ENCODE assay signal across 8 cellular contexts in genomic region chr15:40762919-40763800, GRCh38. TPM values are rescaled to one million over a fixed set of nuclear protein-coding genes. Genes with fewer than 3 reads are reported as not detected.
DNase-seq lines count a peak whose midpoint lies in the region; ATAC-seq and TF ChIP-seq lines count a peak whose summit lies in the region.

No MANE protein-coding gene starts in this region.

- H3K27ac Mint-ChIP-seq in CD14-positive monocyte = peak overlapping the region; percentile 31 to 88 (median 80)
- no peak overlapping the region for H3K27ac Mint-ChIP-seq in H9
- peak overlapping the region; percentile 68 for H3K27ac Mint-ChIP-seq in nephron progenitor cell

- H3K9ac ChIP-seq in H9 (ENCODE audit: extremely low read depth, insufficient read length, low read length) = no peak overlapping the region
- peak overlapping the region; percentile 56 for H3K9ac ChIP-seq in fibroblast of lung (ENCODE audit: insufficient read depth, low read length)

- H3K9me3 Mint-ChIP-seq in CD14-positive monocyte (no peaks in the 10 kb centered on the region), H9 (no peaks in the 10 kb centered on the region), nephron progenitor cell (no peaks in the 10 kb centered on the region)

- no peak for TF ChIP-seq CTCF in CD14-positive monocyte (IDR thresholded peaks at IDR 0.05)
- no peak for TF ChIP-seq CTCF in H9 (conservative IDR thresholded peaks at IDR 0.05)
- no peak for TF ChIP-seq CTCF in fibroblast of lung (conservative IDR thresholded peaks at IDR 0.05 in 1 of 2, IDR thresholded peaks at IDR 0.05 in 1 of 2; ENCODE audit: low read depth in 1 of 2, low read length in 2 of 2)
- no peak for TF ChIP-seq CTCF in nephron progenitor cell (IDR thresholded peaks at IDR 0.05)

- H3K56ac ChIP-seq in H9 (ENCODE audit: insufficient read length, low read depth, low read length) = no peak overlapping the region

- no peak overlapping the region for H2BK120ac ChIP-seq in H9 (ENCODE audit: low read depth, low read length, poor library complexity, severe bottlenecking)

- H3K4me2 ChIP-seq in H9 (ENCODE audit: insufficient read depth, insufficient read length, low read length) = peak overlapping the region; percentile 50
- peak overlapping the region; percentile 91 for H3K4me2 ChIP-seq in fibroblast of lung (ENCODE audit: extremely low read depth, insufficient read depth, low read length)

- no peak overlapping the region for H2BK12ac ChIP-seq in H9 (ENCODE audit: insufficient read length, low read depth, low read length)

- H3K14ac ChIP-seq in H9 (ENCODE audit: insufficient read depth, low read length) = peak overlapping the region; percentile 61; the same call in 1 of the 2 replicates

- H3K4me3 ChIP-seq in fibroblast of lung (replicated peaks in 1 of 4; ENCODE audit: control extremely low read depth in 1 of 4, insufficient read depth in 1 of 4, low read depth in 3 of 4, low read length in 4 of 4) = peak overlapping the region; percentile 47 to 59 (median 53)

- H3K23ac ChIP-seq in H9 (ENCODE audit: insufficient read length, low read depth, low read length) = no peak overlapping the region

- H3K27me3 ChIP-seq in H9 (ENCODE audit: insufficient read depth, low read length) (no peaks in the 10 kb centered on the region), fibroblast of lung (ENCODE audit: control insufficient read depth, insufficient read depth, low read length) (no peaks in the 10 kb centered on the region)

- H3K9me3 ChIP-seq in H9 (ENCODE audit: control insufficient read depth, low read depth, low read length) (no peaks in the 10 kb centered on the region), fibroblast of lung (ENCODE audit: control insufficient read depth, insufficient read depth, low read depth, low read length) (no peaks in the 10 kb centered on the region)

- H3K4me3 Mint-ChIP-seq in CD14-positive monocyte (peak overlapping the region; percentile 85 to 91), H9 (peak overlapping the region; percentile 76 to 85), nephron progenitor cell (peak overlapping the region; percentile 85)

- intact Hi-C loops in CD14-positive monocyte (cut with micrococcal nuclease) = loop anchor here in 1 of 2 donors (10.0 kb wide), 1 partner anchor 68 kb away; the partner anchor contains the start of gene RAD51

- no peak overlapping the region for H2BK15ac ChIP-seq in H9 (ENCODE audit: low read depth, low read length)

- WGBS in H9 (ENCODE audit: extremely low coverage, insufficient read length, low lambda C conversion rate) = no CpG with 5 or more reads among the region's 55 CpGs

- DNase-seq in CD14-positive monocyte (ENCODE audit: low spot score) = no peak
- peak; percentile 64 for DNase-seq in H9
- DNase-seq in NCI-H345 treated with DMSO at 0.1 percent for 48 hours (lab: John Stamatoyannopoulos, UW; ENCODE audit: unreplicated experiment) = peak; percentile 27
- peak; percentile 15 for DNase-seq in activated T-helper 1 cell treated with Interleukin-2 at 50 U/mL for 16 hours (ENCODE audit: low read depth)
- DNase-seq in fibroblast of lung (ENCODE audit: low read depth in 2 of 2) = peak; percentile 47 to 57
- no peak for DNase-seq in nephron progenitor cell

- H3K4me1 ChIP-seq in H9 (ENCODE audit: insufficient read depth, low read length) = peaks cover 4% of the 10 kb centered on the region; the same call in 1 of the 2 replicates
- H3K4me1 ChIP-seq in fibroblast of lung (ENCODE audit: control insufficient read depth, extremely low read depth, insufficient read depth, low read length) = peaks cover 16% of the 10 kb centered on the region

- H2AFZ ChIP-seq in H9 (ENCODE audit: low read length) (no peak overlapping the region), fibroblast of lung (ENCODE audit: low read length) (peak overlapping the region; percentile 64)

- H4K20me1 ChIP-seq in H9 (ENCODE audit: control insufficient read depth, insufficient read depth, insufficient read length) (no peaks in the 10 kb centered on the region), fibroblast of lung (ENCODE audit: control insufficient read depth, extremely low read depth, insufficient read depth, low read length) (no peaks in the 10 kb centered on the region)

- H3K79me2 ChIP-seq in H9 (ENCODE audit: insufficient read depth, low read length) (no peaks in the 10 kb centered on the region), fibroblast of lung (ENCODE audit: control insufficient read depth, insufficient read depth, low read length) (no peaks in the 10 kb centered on the region)

- peaks cover 2 to 12% (median 11%) of the 10 kb centered on the region in 3 donors for H3K27me3 Mint-ChIP-seq in CD14-positive monocyte (ENCODE audit: low read depth in 3 of 3)
- peaks cover 9% of the 10 kb centered on the region; the same call in 1 of the 2 replicates for H3K27me3 Mint-ChIP-seq in H9 (ENCODE audit: low read depth)
- peaks cover 7% of the 10 kb centered on the region for H3K27me3 Mint-ChIP-seq in nephron progenitor cell (ENCODE audit: low read depth, poor library complexity)

- no peak overlapping the region for H4K91ac ChIP-seq in H9 (ENCODE audit: insufficient read length, low read depth, low read length)

- no peak overlapping the region for H2BK5ac ChIP-seq in H9 (ENCODE audit: insufficient read length, low read length)

- peaks cover 3% of the 10 kb centered on the region for H3K36me3 ChIP-seq in fibroblast of lung (ENCODE audit: control insufficient read depth, insufficient read depth, low read length)

- no peak overlapping the region for H2BK20ac ChIP-seq in H9 (ENCODE audit: low read depth, low read length, poor library complexity, severe bottlenecking)

- H3K18ac ChIP-seq in H9 (ENCODE audit: insufficient read length, low read depth, low read length) = peak overlapping the region; percentile 51

- no peak overlapping the region for H3T11ph ChIP-seq in H9 (ENCODE audit: low read length)

- H3K4me1 Mint-ChIP-seq in CD14-positive monocyte = peaks cover 31% of the 10 kb centered on the region
- peaks cover 29 to 31% of the 10 kb centered on the region in 2 experiments for H3K4me1 Mint-ChIP-seq in H9
- H3K4me1 Mint-ChIP-seq in nephron progenitor cell = peaks cover 51% of the 10 kb centered on the region

- no peaks in the 10 kb centered on the region for H3K23me2 ChIP-seq in H9 (ENCODE audit: insufficient read length, low read depth, low read length, poor library complexity, severe bottlenecking)

- no peak overlapping the region for H4K5ac ChIP-seq in H9 (ENCODE audit: insufficient read length, low read depth, low read length)

- H3K36me3 Mint-ChIP-seq in CD14-positive monocyte (peaks cover 6 to 15% of the 10 kb centered on the region in 2 donors), H9 (ENCODE audit: insufficient read depth in 1 of 3, low read depth in 3 of 3) (peaks cover 0 to 3% (median 0%) of the 10 kb centered on the region in 3 experiments; a peak in 4 of 7 replicates), nephron progenitor cell (ENCODE audit: low read depth) (no peaks in the 10 kb centered on the region)

- H3K27ac ChIP-seq in H9 (ENCODE audit: insufficient read length, low read depth, low read length) = no peak overlapping the region
- H3K27ac ChIP-seq in fibroblast of lung (ENCODE audit: insufficient read depth, low read length) = peak overlapping the region; percentile 34

- H4K8ac ChIP-seq in H9 (replicated peaks; ENCODE audit: insufficient read length, low read depth, low read length) = no peak overlapping the region

- H2AK5ac ChIP-seq in H9 (ENCODE audit: insufficient read length, low read length) = no peak overlapping the region

- ATAC-seq in GM21526 (IDR thresholded peaks at IDR 0.05; ENCODE audit: low FRiP score, unreplicated experiment) = no peak
- no peak for ATAC-seq in GM18511 (IDR thresholded peaks at IDR 0.05; ENCODE audit: unreplicated experiment)

- no peak overlapping the region for H3K4ac ChIP-seq in H9 (ENCODE audit: low read depth, low read length)

- no peaks in the 10 kb centered on the region for H3K79me1 ChIP-seq in H9 (ENCODE audit: insufficient read depth, low read depth, low read length, poor library complexity, severe bottlenecking)

RNA-seq across cellular contexts. Expression of gene GCHFR, which starts 0.7 kb away (rescaled TPM):
- polyA plus RNA-seq in CD14-positive monocyte = 10 to 100 TPM; 45.9 to 46.7 TPM
- total RNA-seq in H9 (2021) = 33.0 and 37.0 TPM in 2 replicates
- 1.8 and 2.5 TPM in 2 replicates for total RNA-seq in fibroblast of lung
- polyA plus RNA-seq in fibroblast of lung = 1.4 and 1.6 TPM in 2 replicates
- polyA plus RNA-seq in fibroblast of lung (2012) = 2.5 and 2.6 TPM in 2 replicates
- polyA minus RNA-seq in fibroblast of lung (ENCODE audit: low replicate concordance) = 2.0 TPM in 1 of 2 replicates, not detected in the other

RNA-seq across cellular contexts. Expression of gene C15orf62, which starts 6.6 kb away (rescaled TPM):
- polyA plus RNA-seq in CD14-positive monocyte (under 1 TPM in 1 of 2 donors, not detected in 1; 0.23 TPM), fibroblast of lung (0.02 TPM in 1 of 2 replicates, not detected in the other)
- total RNA-seq in H9 (2021) (0.44 and 0.70 TPM in 2 replicates), fibroblast of lung (under 0.01 and 0.17 TPM in 2 replicates)
- 0.20 and 0.23 TPM in 2 replicates for polyA plus RNA-seq in fibroblast of lung (2012)
- polyA minus RNA-seq in fibroblast of lung (ENCODE audit: low replicate concordance) = not detected in 2 replicates

RNA-seq across cellular contexts. Expression of gene RMDN3, which starts 8.1 kb away (rescaled TPM):
- polyA plus RNA-seq in CD14-positive monocyte (10 to 100 TPM in 1 of 2 donors, 1 to 10 TPM in 1; 9.8 to 13.2 TPM), fibroblast of lung (18.9 and 22.7 TPM in 2 replicates)
- total RNA-seq in H9 (2021) (24.9 and 28.3 TPM in 2 replicates), fibroblast of lung (14.1 and 16.0 TPM in 2 replicates)
- polyA plus RNA-seq in fibroblast of lung (2012) = 24.9 TPM in 2 replicates
- 6.6 and 33.6 TPM in 2 replicates for polyA minus RNA-seq in fibroblast of lung (ENCODE audit: low replicate concordance)

RNA-seq across cellular contexts. Expression of gene ZFYVE19, which starts 43.7 kb away (rescaled TPM):
- polyA plus RNA-seq in CD14-positive monocyte (10 to 100 TPM in 1 of 2 donors, 1 to 10 TPM in 1; 8.2 to 10.3 TPM), fibroblast of lung (14.1 and 26.2 TPM in 2 replicates)
- total RNA-seq in H9 (2021) (10.7 and 11.3 TPM in 2 replicates), fibroblast of lung (21.3 and 23.6 TPM in 2 replicates)
- polyA plus RNA-seq in fibroblast of lung (2012) = 11.6 and 17.4 TPM in 2 replicates
- polyA minus RNA-seq in fibroblast of lung (ENCODE audit: low replicate concordance) = 19.0 and 32.3 TPM in 2 replicates

RNA-seq across cellular contexts. Expression of gene DNAJC17, which starts 44.1 kb away (rescaled TPM):
- polyA plus RNA-seq in CD14-positive monocyte (10 to 100 TPM; 15.7 to 21.5 TPM), fibroblast of lung (41.8 and 51.3 TPM in 2 replicates)
- total RNA-seq in H9 (2021) (38.3 and 44.4 TPM in 2 replicates), fibroblast of lung (12.8 and 17.7 TPM in 2 replicates)
- 33.5 and 46.5 TPM in 2 replicates for polyA plus RNA-seq in fibroblast of lung (2012)
- 8.8 and 11.6 TPM in 2 replicates for polyA minus RNA-seq in fibroblast of lung (ENCODE audit: low replicate concordance)

Comparison
In these comparisons a context has a peak if more than half of its experiments do, and no peak if none do; other contexts are left out.
1. DNase-seq: peak in H9 (single experiment), NCI-H345 treated with DMSO at 0.1 percent for 48 hours (single experiment), activated T-helper 1 cell treated with Interleukin-2 at 50 U/mL for 16 hours (single experiment) and fibroblast of lung (2 of 2); none in CD14-positive monocyte (single experiment) and nephron progenitor cell (single experiment).
2. H3K27ac Mint-ChIP-seq: peak in CD14-positive monocyte (7 of 7) and nephron progenitor cell (single experiment); none in H9 (0 of 3).
3. Peak in every context shown above with its lines, with median percentiles within 50 percentile points of each other: H3K4me3 Mint-ChIP-seq.